In genomic region chr9:112331676-112331955, GRCh38 we compare ENCODE assay signal across 8 cellular contexts. TPM values are rescaled to one million over a fixed set of nuclear protein-coding genes. Genes with fewer than 3 reads are reported as not detected.
DNase-seq lines count a peak whose midpoint lies in the region; ATAC-seq and TF ChIP-seq lines count a peak whose summit lies in the region.

No MANE protein-coding gene starts in this region.

- WGBS in HUES64, result 35% methylated on average over 3 of the region's 3 CpGs

- H3K27me3 Mint-ChIP-seq in CD14-positive monocyte (ENCODE audit: low read depth in 3 of 3), result no peaks in the 10 kb centered on the region
- H3K27me3 Mint-ChIP-seq in brain, result peaks cover 8% of the 10 kb centered on the region

- peaks cover 0 to 2% (median 0%) of the 10 kb centered on the region in 7 donors for H3K9me3 Mint-ChIP-seq in CD14-positive monocyte
- no peaks in the 10 kb centered on the region for H3K9me3 Mint-ChIP-seq in brain

- H3K27ac ChIP-seq in HUES64 (ENCODE audit: low read depth, low read length) (no peak overlapping the region), muscle layer of duodenum (ENCODE audit: low read length) (peak overlapping the region; percentile 91)

- H3K27me3 ChIP-seq in HUES64 (ENCODE audit: insufficient read depth, low read length) (no peaks in the 10 kb centered on the region), muscle layer of duodenum (ENCODE audit: low read depth, low read length) (no peaks in the 10 kb centered on the region)

- H3K4me3 ChIP-seq in HUES64 (ENCODE audit: low read length), result peak overlapping the region; percentile 87
- peak overlapping the region; percentile 89 to 91 for H3K4me3 ChIP-seq in muscle layer of duodenum (ENCODE audit: low read depth in 1 of 2, low read length in 2 of 2)

- intact Hi-C loops in CD14-positive monocyte (cut with micrococcal nuclease), result loop anchor here (2.0 to 5.0 kb wide), 4 partner anchors 46 to 434 kb away; partner anchors contain the start of gene UGCG (in 1 of the 2)

- H3K4me1 ChIP-seq in HUES64 (ENCODE audit: insufficient read depth, low read length), result peaks cover 28% of the 10 kb centered on the region
- H3K4me1 ChIP-seq in muscle layer of duodenum (ENCODE audit: control insufficient read depth in 1 of 2, insufficient read depth in 2 of 2, low read length in 2 of 2), result peaks cover 0 to 6% of the 10 kb centered on the region in 2 donors

- H3K27ac Mint-ChIP-seq in CD14-positive monocyte (peak overlapping the region; percentile 60 to 96 (median 84)), brain (peak overlapping the region in 2 of 5 experiments; percentile 98 to 99)

- H3K4me3 Mint-ChIP-seq in CD14-positive monocyte (peak overlapping the region; percentile 88 to 92), brain (peak overlapping the region; percentile 95 to 99 (median 99))

- no peak for ATAC-seq in GM18907 (IDR thresholded peaks at IDR 0.05; ENCODE audit: unreplicated experiment)
- ATAC-seq in HG02852 (IDR thresholded peaks at IDR 0.05; ENCODE audit: unreplicated experiment), result no peak

- DNase-seq in CD14-positive monocyte (ENCODE audit: low spot score), result no peak
- DNase-seq in mucosa of gallbladder (ENCODE audit: low spot score), result no peak
- DNase-seq in LoVo (ENCODE audit: low spot score), result no peak

- no peak for TF ChIP-seq CTCF in CD14-positive monocyte (IDR thresholded peaks at IDR 0.05)
- peak in 1 of 2 experiments; percentile 2 for TF ChIP-seq CTCF in brain (conservative IDR thresholded peaks at IDR 0.05)

- H3K9ac ChIP-seq in HUES64 (ENCODE audit: low read depth, low read length), result peak overlapping the region; percentile 94; the same call in 1 of the 2 replicates

- peaks cover 40% of the 10 kb centered on the region for H3K4me1 Mint-ChIP-seq in CD14-positive monocyte
- H3K4me1 Mint-ChIP-seq in brain, result peaks cover 49% of the 10 kb centered on the region

- H3K9me3 ChIP-seq in HUES64 (ENCODE audit: insufficient read depth, low read depth, low read length), result no peaks in the 10 kb centered on the region
- H3K9me3 ChIP-seq in muscle layer of duodenum (ENCODE audit: control insufficient read depth in 1 of 2, low read length in 2 of 2), result no peaks in the 10 kb centered on the region

- H3K36me3 Mint-ChIP-seq in CD14-positive monocyte (no peaks in the 10 kb centered on the region), brain (peaks cover 6% of the 10 kb centered on the region)

- H3K36me3 ChIP-seq in HUES64 (ENCODE audit: insufficient read depth, low read length), result no peaks in the 10 kb centered on the region
- H3K36me3 ChIP-seq in muscle layer of duodenum (ENCODE audit: control insufficient read depth in 1 of 2, insufficient read depth in 2 of 2, low read length in 2 of 2), result no peaks in the 10 kb centered on the region

RNA-seq across cellular contexts. Expression of gene PTBP3, which starts 1.8 kb away (rescaled TPM):
- polyA plus RNA-seq in CD14-positive monocyte, result 10 to 100 TPM; 51.4 to 68.3 TPM
- polyA plus RNA-seq in HUES64 (2013, experiment 1 of 2), result 42.0 TPM
- polyA plus RNA-seq in HUES64 (2013, experiment 2 of 2), result 40.4 TPM
- polyA plus RNA-seq in brain (ENCODE audit: insufficient read depth, low read depth, low replicate concordance), result 20.4 TPM
- 65.2 TPM for total RNA-seq in mucosa of gallbladder

RNA-seq across cellular contexts. Expression of gene HSDL2, which starts 48.3 kb away (rescaled TPM):
- polyA plus RNA-seq in CD14-positive monocyte (10 to 100 TPM; 26.9 to 34.8 TPM), brain (ENCODE audit: insufficient read depth, low read depth, low replicate concordance) (27.1 TPM)
- 15.0 TPM for polyA plus RNA-seq in HUES64 (2013, experiment 1 of 2)
- polyA plus RNA-seq in HUES64 (2013, experiment 2 of 2), result 19.0 TPM
- 40.3 TPM for total RNA-seq in mucosa of gallbladder
